In genomic region chr7:141941075-141941474, GRCh38 we compare ENCODE assay signal across 32 cellular contexts. TPM values are rescaled to one million over a fixed set of nuclear protein-coding genes. Genes with fewer than 3 reads are reported as not detected.
"Had no signal": no experiment of that assay in that cellular context is flagged by ENCODE, and none has a peak within 500 bp of the region (broad histone marks: within the 10 kb centered on the region; RNA-seq: fewer than 3 reads in every experiment).

No MANE protein-coding gene starts in this region.

- FAIRE-seq: colon, endothelial cell of umbilical vein, islet of Langerhans, keratinocyte had no signal

- ATAC-seq: esophagus mucosa; gastroesophageal sphincter; heart right ventricle; left cardiac atrium; left lung; left ventricle myocardium superior; lower lobe of right lung; mucosa of descending colon; naive thymus-derived CD8-positive, alpha-beta T cell had no signal

- H3K4me3 ChIP-seq: coronary artery, dorsolateral prefrontal cortex, esophagus squamous epithelium, gastroesophageal sphincter, heart right ventricle, left lung, lower lobe of right lung, mucosa of descending colon had no signal

- H3K27ac Mint-ChIP-seq: mesothelial cell of epicardium, naive B cell had no signal

- H3K36me3 Mint-ChIP-seq: mesothelial cell of epicardium had no signal

- H3K4me1 ChIP-seq: esophagus squamous epithelium, gastroesophageal sphincter, lower lobe of right lung had no signal

- H3K36me3 ChIP-seq: esophagus squamous epithelium, gastroesophageal sphincter, heart right ventricle, left lung, lower lobe of right lung had no signal

- H3K4me3 Mint-ChIP-seq: mesothelial cell of epicardium; naive B cell; naive thymus-derived CD8-positive, alpha-beta T cell had no signal

- H3K27ac ChIP-seq: coronary artery, dorsolateral prefrontal cortex, esophagus squamous epithelium, gastroesophageal sphincter, heart right ventricle, left lung, lower lobe of right lung had no signal

- H3K4me1 Mint-ChIP-seq: mesothelial cell of epicardium had no signal

- H3K27me3 Mint-ChIP-seq: naive B cell had no signal

- DNase-seq: dermis blood vessel endothelial cell; dorsolateral prefrontal cortex; effector CD4-positive, alpha-beta T cell; effector memory CD4-positive, alpha-beta T cell; esophagus squamous epithelium; foreskin fibroblast; foreskin melanocyte; head of caudate nucleus; heart right ventricle; hippocampal formation; left cardiac atrium; left lung; left ventricle myocardium superior; lower lobe of right lung; mesenchymal stem cell; mucosa of descending colon; naive B cell; naive thymus-derived CD8-positive, alpha-beta T cell had no signal

RNA-seq across cellular contexts. Expression of gene CLEC5A, which starts 5.7 kb away (rescaled TPM):
- total RNA-seq: dermis blood vessel endothelial cell, endothelial cell of umbilical vein, epithelial cell of proximal tubule, kidney epithelial cell, lung microvascular endothelial cell, mesothelial cell of epicardium, myocyte had no signal

RNA-seq across cellular contexts. Expression of gene OR9A4, which starts 24.9 kb away (rescaled TPM):
- total RNA-seq: dermis blood vessel endothelial cell; endothelial cell of umbilical vein; epithelial cell of proximal tubule; esophagus mucosa; esophagus squamous epithelium; gastroesophageal sphincter; heart right ventricle; kidney epithelial cell; left cardiac atrium; left lung; left ventricle myocardium superior; lower leg skin; lower lobe of right lung; lung microvascular endothelial cell; mesenteric fat pad; myocyte; naive thymus-derived CD8-positive, alpha-beta T cell had no signal

RNA-seq across cellular contexts. Expression of gene TAS2R38, which starts 32.5 kb away (rescaled TPM):
- total RNA-seq: dermis blood vessel endothelial cell; dorsolateral prefrontal cortex; endothelial cell of umbilical vein; epithelial cell of proximal tubule; esophagus mucosa; esophagus squamous epithelium; gastroesophageal sphincter; heart right ventricle; kidney epithelial cell; left cardiac atrium; left lung; left ventricle myocardium superior; lower leg skin; lower lobe of right lung; lung microvascular endothelial cell; mesenteric fat pad; mesothelial cell of epicardium; myocyte; naive thymus-derived CD8-positive, alpha-beta T cell had no signal

RNA-seq across cellular contexts. Expression of gene MGAM, which starts 54.6 kb away (rescaled TPM):
- total RNA-seq: dermis blood vessel endothelial cell, endothelial cell of umbilical vein, epithelial cell of proximal tubule, kidney epithelial cell, lung microvascular endothelial cell had no signal
